In the genomic region with DNA sequence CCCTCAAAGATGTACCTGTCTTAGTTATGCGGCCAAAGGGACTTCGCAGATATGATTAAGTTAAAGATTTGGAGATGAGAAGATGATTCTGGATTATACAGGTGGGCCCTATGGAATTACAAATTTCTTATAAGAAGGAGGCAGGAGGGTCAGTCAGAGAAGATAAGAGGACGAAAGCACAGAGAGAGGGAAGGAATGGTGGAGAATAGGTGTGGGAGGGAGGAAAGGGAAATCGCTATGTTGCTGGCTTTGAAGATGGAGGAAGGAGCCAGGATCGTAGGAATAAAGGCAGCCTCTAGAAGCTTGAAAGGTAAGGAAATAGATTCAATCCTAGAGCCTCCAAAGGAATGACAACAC, we compare ENCODE assay signal across 12 cellular contexts. TPM values are rescaled to one million over a fixed set of nuclear protein-coding genes. Genes with fewer than 3 reads are reported as not detected.
A peak's percentile ranks its signal among the peaks of the same experiment; 100 is the strongest.
DNase-seq lines count a peak whose midpoint lies in the region; ATAC-seq, FAIRE-seq and TF ChIP-seq lines count a peak whose summit lies in the region.
"Had no signal": no experiment of that assay in that cellular context is flagged by ENCODE, and none has a peak within 500 bp of the region (broad histone marks: within the 10 kb centered on the region; RNA-seq: fewer than 3 reads in every experiment).

No MANE protein-coding gene starts in this region.

- H3K4me3 ChIP-seq in heart right ventricle (peak overlapping the region in 5 of 10 donors; percentile 67 to 97 (median 90)), GM12878 (peak overlapping the region; percentile 86; the same call in 1 of the 2 replicates), uterus (peak overlapping the region in 1 of 2 donors; percentile 89)

- peak overlapping the region; percentile 87; the same call in 1 of the 2 replicates for H3K9ac ChIP-seq in GM12878 (ENCODE audit: control insufficient read depth, insufficient read depth, low read length)

- H3K4me3 Mint-ChIP-seq in mesothelial cell of epicardium, result peak overlapping the region; percentile 94

- H2AFZ ChIP-seq in GM12878 (ENCODE audit: control insufficient read depth, low read depth, low read length), result peak overlapping the region; percentile 97

- no peaks in the 10 kb centered on the region for H3K9me3 Mint-ChIP-seq in mesothelial cell of epicardium
- H3K9me3 Mint-ChIP-seq: activated T-helper 1 cell treated with anti-CD3 and anti-CD28 coated beads, Interleukin-12 subunit alpha, Interleukin-12 subunit beta, Interleukin-2, Interleukin-4 antibody, amounts not matched to agents 30 ng/mL and 10 ng/mL and 1 ng/mL, durations not matched to agents 14 hours and 24 hours and 36 hours had no signal

- H3K4me1 ChIP-seq in heart right ventricle (peaks cover 3 to 56% (median 43%) of the 10 kb centered on the region in 9 donors), GM12878 (ENCODE audit: control insufficient read depth, insufficient read depth, low read length) (no peaks in the 10 kb centered on the region), uterus (peaks cover 5% of the 10 kb centered on the region in 2 donors)

- peaks cover 57% of the 10 kb centered on the region for H3K4me1 Mint-ChIP-seq in mesothelial cell of epicardium

- peaks cover 46% of the 10 kb centered on the region for H3K79me2 ChIP-seq in GM12878 (ENCODE audit: control insufficient read depth, insufficient read depth, low read length)

- RAD21 ChIA-PET in GM12878 (lab: Charles Lee; ENCODE audit: unreplicated experiment), result interaction anchor here (0.5 to 3.1 kb wide), 6 partner anchors 8 to 372 kb away, joined by 3 to 17 read pairs (median 4); no protein-coding TSS in a partner anchor

- POLR2A ChIA-PET in GM12878 (lab: Charles Lee), result interaction anchor here (0.6 to 1.2 kb wide), 6 partner anchors 8 to 297 kb away, joined by 3 to 4 read pairs (median 3); a partner anchor contains a TSS

- no TSS peak for BruUV-seq in GM12878 (replicated peaks; lab: Mats Ljungman, UMichigan)

- H3K9me3 ChIP-seq in heart right ventricle (no peaks in the 10 kb centered on the region), GM12878 (replicated peaks; ENCODE audit: control insufficient read depth, insufficient read depth, low read length) (no peaks in the 10 kb centered on the region; the same call in 2 of the 3 replicates), uterus (no peaks in the 10 kb centered on the region)

- peak overlapping the region in 7 of 10 donors; percentile 9 to 100 (median 98) for H3K27ac ChIP-seq in heart right ventricle
- H3K27ac ChIP-seq in GM12878 (ENCODE audit: control insufficient read depth, insufficient read depth), result no peak overlapping the region
- H3K27ac ChIP-seq in uterus, result peak overlapping the region; percentile 99

- H3K36me3 Mint-ChIP-seq in mesothelial cell of epicardium, result peaks cover 10% of the 10 kb centered on the region

- no peak for TF ChIP-seq RAD21 in GM12878 (IDR thresholded peaks at IDR 0.05; ENCODE audit: insufficient read depth, low read depth, low read length)

- SMC1A ChIA-PET in GM12878 (lab: Charles Lee; ENCODE audit: uncharacterized antibody, unreplicated experiment), result interaction anchor here (0.9 to 3.9 kb wide), 8 partner anchors 9 to 252 kb away, joined by 3 to 23 read pairs (median 3); no protein-coding TSS in a partner anchor

- 82% methylated on average over 5 of the region's 5 CpGs for WGBS in heart right ventricle, 2 donors
- 92% methylated on average over 5 of the region's 5 CpGs for WGBS in GM12878 (ENCODE audit: insufficient coverage, insufficient replicate concordance, low lambda C conversion rate, missing lambda C conversion rate)

- H4K20me1 ChIP-seq in GM12878 (ENCODE audit: control insufficient read depth, insufficient read depth), result peaks cover 7% of the 10 kb centered on the region; the same call in 1 of the 2 replicates

- ATAC-seq in heart right ventricle (no peak), Right ventricle myocardium superior (ENCODE audit: poor library complexity) (no peak), GM12878 (no peak), HG03108 (IDR thresholded peaks at IDR 0.05; ENCODE audit: unreplicated experiment) (no peak), GM18867 (IDR thresholded peaks at IDR 0.05; ENCODE audit: unreplicated experiment) (no peak), HG03520 (IDR thresholded peaks at IDR 0.05; ENCODE audit: unreplicated experiment) (no peak)
- ATAC-seq: esophagus mucosa had no signal

- TF ChIP-seq EP300 in GM12878 (IDR thresholded peaks at IDR 0.05; ENCODE audit: borderline replicate concordance in 1 of 2, control insufficient read depth in 1 of 2, low read depth in 2 of 2, low read length in 2 of 2), result no peak

- in situ Hi-C loops in GM12878 (cut with MboI), result no loop called here

- no peak for TF ChIP-seq POLR2A in GM12878 (IDR thresholded peaks at IDR 0.05; ENCODE audit: low read depth, low read length)
- TF ChIP-seq POLR2A in uterus (IDR thresholded peaks at IDR 0.05), result no peak

- H3K27ac Mint-ChIP-seq in mesothelial cell of epicardium, result peak overlapping the region; percentile 98

- TF ChIP-seq CTCF in heart right ventricle (IDR thresholded peaks at IDR 0.05) (no peak), GM12878 (IDR thresholded peaks at IDR 0.05 in 2 of 3, conservative IDR thresholded peaks at IDR 0.05 in 1 of 3; ENCODE audit: control insufficient read depth in 2 of 3, extremely low read depth in 1 of 3, insufficient read depth in 1 of 3, low read depth in 3 of 3, low read length in 3 of 3) (no peak), mesothelial cell of epicardium (IDR thresholded peaks at IDR 0.05; ENCODE audit: unreplicated experiment) (no peak), uterus (IDR thresholded peaks at IDR 0.05) (no peak)

- intact Hi-C loops in heart right ventricle (cut with DNase I), result loop anchor here in 6 of 10 donors (5.0 to 10.0 kb wide), 4 partner anchors 164 to 291 kb away; a partner anchor contains a TSS
- intact Hi-C loops in Right ventricle myocardium superior (cut with DNase I), result no loop called here
- intact Hi-C loops in GM12878 (cut with micrococcal nuclease; ENCODE audit: unreplicated experiment), result no loop called here
- intact Hi-C loops in uterus (cut with DNase I; ENCODE audit: low total_unique reads), result no loop called here

- peaks cover 0 to 25% (median 0%) of the 10 kb centered on the region in 9 donors for H3K36me3 ChIP-seq in heart right ventricle
- no peaks in the 10 kb centered on the region for H3K36me3 ChIP-seq in GM12878 (ENCODE audit: control insufficient read depth in 2 of 2, insufficient read depth in 2 of 2, low read length in 1 of 2)
- no peaks in the 10 kb centered on the region for H3K36me3 ChIP-seq in uterus

- DNase-seq in heart right ventricle (no peak), Right ventricle myocardium superior (no peak), GM12878 (ENCODE audit: low read depth, low spot score) (no peak), mesothelial cell of epicardium (ENCODE audit: low spot score in 2 of 2, unreplicated experiment in 2 of 2) (no peak), uterus (no peak)
- DNase-seq: NCI-H1436, nucleus accumbens had no signal

- FAIRE-seq in GM12878 (lab: Jason Lieb, UNC), result no peak

- CTCF ChIA-PET in GM12878 (lab: Yijun Ruan, JAX), result interaction anchor here (0.8 to 5.4 kb wide), 14 partner anchors 10 to 364 kb away, joined by 3 to 76 read pairs (median 4); no protein-coding TSS in a partner anchor

- H3K4me2 ChIP-seq in GM12878 (ENCODE audit: control insufficient read depth, insufficient read depth), result peak overlapping the region; percentile 73

- H3K27me3 ChIP-seq in heart right ventricle (no peaks in the 10 kb centered on the region), GM12878 (replicated peaks in 1 of 2; ENCODE audit: control insufficient read depth in 2 of 2, insufficient read depth in 2 of 2, low read length in 1 of 2) (no peaks in the 10 kb centered on the region), uterus (no peaks in the 10 kb centered on the region)

- H3K27me3 Mint-ChIP-seq in mesothelial cell of epicardium (ENCODE audit: low read depth), result no peaks in the 10 kb centered on the region

RNA-seq across cellular contexts. Expression of a gene that starts 1.2 kb away (rescaled TPM):
- total RNA-seq in heart right ventricle (100 to 1,000 TPM in 7 of 10 donors, 10 to 100 TPM in 3; 76.6 to 143 (median 114) TPM), Right ventricle myocardium superior (70.3 TPM), GM12878 (2014; rRNA removed) (40.2 and 45.1 TPM in 2 replicates), GM12878 (2014; rRNA removed; fragmentation: Illumina TruSeq; extraction: Trizol) (34.2 and 35.3 TPM in 2 replicates), GM12878 (2021) (42.7 and 44.1 TPM in 2 replicates), mesothelial cell of epicardium (92.5 to 95.6 TPM (median 95.1 TPM) in 3 replicates), uterus (10 to 100 TPM; 17.4 to 94.9 (median 57.7) TPM)
- polyA plus RNA-seq in heart right ventricle (10 to 100 TPM; 14.0 to 27.1 TPM), GM12878 (2011; rRNA removed) (28.4 and 28.5 TPM in 2 replicates), GM12878 (2014; fragmentation: Illumina TruSeq; extraction: Trizol) (23.9 and 25.7 TPM in 2 replicates), GM12878 (2014; fragmentation: Nextera tagmentation; extraction: Ambion mirVana) (10 to 100 TPM; 22.9 to 29.9 TPM), GM12878 (2014; rRNA removed) (20.0 and 23.1 TPM in 2 replicates), GM12878 (2016; fragmentation: Nextera tagmentation; extraction: Ambion mirVana) (10 to 100 TPM; 22.9 to 23.4 TPM)
- total RNA-seq in GM12878 (2013; cell fraction: nucleolus; rRNA removed), result 17.3 and 19.3 TPM in 2 replicates
- 22.6 TPM for polyA plus RNA-seq in GM12878 (2011; ENCODE audit: low read depth)
- 18.2 and 22.7 TPM in 2 replicates for polyA plus RNA-seq in GM12878 (2011; cell fraction: cytosol; rRNA removed)
- polyA plus RNA-seq in GM12878 (2011; cell fraction: nucleus; rRNA removed), result 15.3 and 21.6 TPM in 2 replicates
- 31.3 and 39.9 TPM in 2 replicates for polyA plus RNA-seq in GM12878 (2012)
- polyA minus RNA-seq in GM12878 (2011; rRNA and poly(A)+ RNA removed), result 49.3 and 62.0 TPM in 2 replicates
- polyA minus RNA-seq in GM12878 (2011; cell fraction: cytosol; rRNA and poly(A)+ RNA removed), result 17.1 and 19.1 TPM in 2 replicates
- polyA minus RNA-seq in GM12878 (2011; cell fraction: nucleus; rRNA and poly(A)+ RNA removed), result 16.1 and 24.8 TPM in 2 replicates

RNA-seq across cellular contexts. Expression of a gene that starts 27.1 kb away (rescaled TPM):
- total RNA-seq in heart right ventricle (10 to 100 TPM; 24.4 to 38.9 (median 28.9) TPM), Right ventricle myocardium superior (26.0 TPM), GM12878 (2014; rRNA removed) (20.2 and 22.9 TPM in 2 replicates), GM12878 (2014; rRNA removed; fragmentation: Illumina TruSeq; extraction: Trizol) (9.2 and 9.8 TPM in 2 replicates), GM12878 (2021) (19.9 TPM in 2 replicates), mesothelial cell of epicardium (40.8 to 44.0 TPM (median 41.2 TPM) in 3 replicates), uterus (10 to 100 TPM in 3 of 4 donors, 1 to 10 TPM in 1; 9.7 to 34.9 (median 25.3) TPM)
- polyA plus RNA-seq in heart right ventricle (10 to 100 TPM in 1 of 2 donors, 1 to 10 TPM in 1; 8.5 to 23.8 TPM), GM12878 (2011; rRNA removed) (24.0 and 27.6 TPM in 2 replicates), GM12878 (2014; fragmentation: Illumina TruSeq; extraction: Trizol) (21.9 and 27.1 TPM in 2 replicates), GM12878 (2014; fragmentation: Nextera tagmentation; extraction: Ambion mirVana) (1 to 10 TPM; 1.5 to 2.2 TPM), GM12878 (2014; rRNA removed) (20.4 and 20.6 TPM in 2 replicates), GM12878 (2016; fragmentation: Nextera tagmentation; extraction: Ambion mirVana) (10 to 100 TPM; 18.5 to 21.0 TPM)
- total RNA-seq in GM12878 (2013; cell fraction: nucleolus; rRNA removed), result 22.8 and 23.2 TPM in 2 replicates
- polyA plus RNA-seq in GM12878 (2011; ENCODE audit: low read depth), result 8.3 TPM
- 24.6 and 25.6 TPM in 2 replicates for polyA plus RNA-seq in GM12878 (2011; cell fraction: cytosol; rRNA removed)
- polyA plus RNA-seq in GM12878 (2011; cell fraction: nucleus; rRNA removed), result 27.2 and 29.9 TPM in 2 replicates
- polyA plus RNA-seq in GM12878 (2012), result 9.9 and 12.0 TPM in 2 replicates
- polyA minus RNA-seq in GM12878 (2011; rRNA and poly(A)+ RNA removed), result 25.2 and 27.4 TPM in 2 replicates
- 6.1 and 8.3 TPM in 2 replicates for polyA minus RNA-seq in GM12878 (2011; cell fraction: cytosol; rRNA and poly(A)+ RNA removed)
- 13.4 and 13.7 TPM in 2 replicates for polyA minus RNA-seq in GM12878 (2011; cell fraction: nucleus; rRNA and poly(A)+ RNA removed)

Comparison
In these comparisons a context has a peak if more than half of its experiments do, and no peak if none do; other contexts are left out.
1. intact Hi-C loops: an anchor here in heart right ventricle (5.0 to 10.0 kb wide); none called in Right ventricle myocardium superior, GM12878 and uterus.